ENCODE assay signal across 8 cellular contexts in the genomic region with DNA sequence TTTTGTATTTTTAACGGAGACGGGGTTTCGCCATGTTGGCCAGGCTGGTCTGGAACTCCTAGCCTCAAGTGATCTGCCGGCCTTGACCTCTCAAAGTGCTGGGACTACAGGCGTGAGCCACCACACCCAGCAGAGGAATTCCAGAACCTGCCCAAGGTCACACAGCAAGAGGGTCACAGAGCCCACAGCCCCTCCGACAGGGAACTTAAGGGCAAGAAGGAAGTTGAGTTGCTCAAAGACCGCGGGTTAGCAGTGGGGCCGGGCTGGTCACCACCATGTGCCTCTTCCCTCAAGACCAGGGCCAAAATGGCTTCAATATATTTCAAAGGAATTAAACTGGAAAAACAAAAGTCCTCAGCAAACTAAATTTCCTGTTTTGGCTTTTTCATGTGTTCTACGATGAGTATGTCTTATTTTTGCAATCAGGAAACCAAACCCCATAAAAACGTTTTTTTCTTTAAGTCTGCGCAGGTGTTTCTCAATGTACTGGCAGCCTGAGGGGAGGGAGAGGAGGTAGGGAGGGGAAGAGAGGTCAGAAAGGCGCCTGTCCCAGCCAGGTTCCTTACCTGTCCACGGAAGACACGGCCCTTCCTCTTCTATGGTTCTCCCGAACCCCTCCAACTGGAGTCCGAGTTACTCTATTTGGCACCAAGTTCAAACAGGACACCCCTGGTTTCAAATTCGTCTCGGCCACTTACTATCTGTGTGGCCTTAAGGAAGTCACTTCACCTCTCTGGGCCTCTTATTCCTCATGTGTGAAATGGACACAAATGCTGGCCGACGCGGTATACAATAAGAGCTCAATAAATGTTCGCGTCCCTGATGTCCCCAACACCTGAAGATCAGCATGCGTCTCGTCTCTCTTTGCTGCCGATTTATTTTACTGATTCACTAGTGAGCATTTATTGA. TPM values are rescaled to one million over a fixed set of nuclear protein-coding genes. Genes with fewer than 3 reads are reported as not detected.
A peak's percentile ranks its signal among the peaks of the same experiment; 100 is the strongest.
DNase-seq lines count a peak whose midpoint lies in the region; TF ChIP-seq lines count a peak whose summit lies in the region.

No MANE protein-coding gene starts in this region.

- H3K14ac ChIP-seq in H9 (ENCODE audit: insufficient read depth, low read length) = no peak overlapping the region

- H3K27ac Mint-ChIP-seq in CD4-positive, alpha-beta memory T cell = peak overlapping the region; percentile 84 to 96 (median 89)
- peak overlapping the region in 1 of 3 experiments; percentile 67; a peak in 1 of 7 replicates for H3K27ac Mint-ChIP-seq in H9
- H3K27ac Mint-ChIP-seq in mesothelial cell of epicardium = no peak overlapping the region

- TF ChIP-seq CTCF in H9 (conservative IDR thresholded peaks at IDR 0.05) (no peak), OCI-LY3 (IDR thresholded peaks at IDR 0.05; ENCODE audit: low read depth, low read length) (no peak), dorsolateral prefrontal cortex (IDR thresholded peaks at IDR 0.05 in 54 of 56, conservative IDR thresholded peaks at IDR 0.05 in 2 of 56; ENCODE audit: low read depth in 1 of 56, partially characterized antibody in 56 of 56) (no peak), mesothelial cell of epicardium (IDR thresholded peaks at IDR 0.05; ENCODE audit: unreplicated experiment) (no peak), uterus (IDR thresholded peaks at IDR 0.05) (no peak)

- no peak overlapping the region for H2AFZ ChIP-seq in H9 (ENCODE audit: low read length)
- peak overlapping the region; percentile 19 for H2AFZ ChIP-seq in OCI-LY3 (ENCODE audit: low read depth, low read length)

- POLR2A ChIA-PET in CD4-positive, alpha-beta memory T cell (lab: Charles Lee; ENCODE audit: partially characterized antibody) = interaction anchor here (0.6 to 2.0 kb wide), 6 partner anchors 9 to 356 kb away, joined by 3 to 10 read pairs (median 6); a partner anchor contains a TSS

- H3K4me3 Mint-ChIP-seq in CD4-positive, alpha-beta memory T cell = peak overlapping the region; percentile 92 to 99 (median 98)
- peak overlapping the region; percentile 79 to 95 for H3K4me3 Mint-ChIP-seq in H9
- H3K4me3 Mint-ChIP-seq in mesothelial cell of epicardium = peak overlapping the region; percentile 89

- peaks cover 11% of the 10 kb centered on the region for H3K36me3 ChIP-seq in CD4-positive, alpha-beta memory T cell (ENCODE audit: insufficient read depth, low read length)
- H3K36me3 ChIP-seq in OCI-LY3 (replicated peaks; ENCODE audit: low read depth, low read length) = no peaks in the 10 kb centered on the region
- H3K36me3 ChIP-seq in uterus = no peaks in the 10 kb centered on the region

- H2BK15ac ChIP-seq in H9 (ENCODE audit: low read depth, low read length) = no peak overlapping the region

- no peaks in the 10 kb centered on the region for H3K79me1 ChIP-seq in H9 (ENCODE audit: insufficient read depth, low read depth, low read length, poor library complexity, severe bottlenecking)

- no peak overlapping the region for H3T11ph ChIP-seq in H9 (ENCODE audit: low read length)

- H2BK12ac ChIP-seq in H9 (ENCODE audit: insufficient read length, low read depth, low read length) = no peak overlapping the region

- no peak overlapping the region for H4K91ac ChIP-seq in H9 (ENCODE audit: insufficient read length, low read depth, low read length)

- peak overlapping the region; percentile 88 for H3K4me2 ChIP-seq in H9 (ENCODE audit: insufficient read depth, insufficient read length, low read length)
- peak overlapping the region; percentile 73 for H3K4me2 ChIP-seq in OCI-LY3 (ENCODE audit: low read length)

- H3K27ac ChIP-seq in CD4-positive, alpha-beta memory T cell (ENCODE audit: low read depth, low read length) = peak overlapping the region; percentile 50
- H3K27ac ChIP-seq in H9 (ENCODE audit: insufficient read length, low read depth, low read length) (no peak overlapping the region), OCI-LY3 (ENCODE audit: low read length) (no peak overlapping the region), dorsolateral prefrontal cortex (peak overlapping the region in 33 of 59 donors; percentile 14 to 87 (median 61)), uterus (peak overlapping the region; percentile 58 to 74)

- no peak overlapping the region for H2BK20ac ChIP-seq in H9 (ENCODE audit: low read depth, low read length, poor library complexity, severe bottlenecking)

- H3K27me3 ChIP-seq in CD4-positive, alpha-beta memory T cell (ENCODE audit: insufficient read depth, low read length) = no peaks in the 10 kb centered on the region
- H3K27me3 ChIP-seq in H9 (ENCODE audit: insufficient read depth, low read length) = peaks cover 3% of the 10 kb centered on the region; the same call in 1 of the 2 replicates
- peaks cover 6% of the 10 kb centered on the region for H3K27me3 ChIP-seq in OCI-LY3 (ENCODE audit: low read depth, low read length)
- no peaks in the 10 kb centered on the region for H3K27me3 ChIP-seq in dorsolateral prefrontal cortex
- H3K27me3 ChIP-seq in uterus = no peaks in the 10 kb centered on the region

- no peak overlapping the region for H2BK5ac ChIP-seq in H9 (ENCODE audit: insufficient read length, low read length)

- H3K79me2 ChIP-seq in H9 (ENCODE audit: insufficient read depth, low read length) (no peaks in the 10 kb centered on the region), OCI-LY3 (ENCODE audit: low read length) (no peaks in the 10 kb centered on the region)

- no peaks in the 10 kb centered on the region for H4K20me1 ChIP-seq in H9 (ENCODE audit: control insufficient read depth, insufficient read depth, insufficient read length)
- H4K20me1 ChIP-seq in OCI-LY3 (ENCODE audit: insufficient read depth, low read length) = no peaks in the 10 kb centered on the region

- intact Hi-C loops in CD4-positive, alpha-beta memory T cell (cut with micrococcal nuclease) = no loop called here
- intact Hi-C loops in dorsolateral prefrontal cortex (cut with DNase I) (no loop called here), uterus (cut with DNase I; ENCODE audit: low total_unique reads) (no loop called here)

- no peak overlapping the region for H3K23ac ChIP-seq in H9 (ENCODE audit: insufficient read length, low read depth, low read length)

- peak overlapping the region; percentile 69 to 79 for H3K4me3 ChIP-seq in CD4-positive, alpha-beta memory T cell (ENCODE audit: low read length in 2 of 2)
- H3K4me3 ChIP-seq in OCI-LY3 (ENCODE audit: low read length) (peak overlapping the region; percentile 77), dorsolateral prefrontal cortex (peak overlapping the region; percentile 63 to 99 (median 85)), uterus (peak overlapping the region; percentile 71 to 82)

- H3K4me1 Mint-ChIP-seq in CD4-positive, alpha-beta memory T cell = peaks cover 24 to 60% (median 40%) of the 10 kb centered on the region in 4 donors
- peaks cover 17 to 25% of the 10 kb centered on the region in 2 experiments for H3K4me1 Mint-ChIP-seq in H9
- H3K4me1 Mint-ChIP-seq in mesothelial cell of epicardium = peaks cover 9% of the 10 kb centered on the region

- no CpG with 5 or more reads among the region's 27 CpGs for WGBS in H9 (ENCODE audit: extremely low coverage, insufficient read length, low lambda C conversion rate)

- H3K4ac ChIP-seq in H9 (ENCODE audit: low read depth, low read length) = no peak overlapping the region

- H3K27me3 Mint-ChIP-seq in CD4-positive, alpha-beta memory T cell = no peaks in the 10 kb centered on the region
- peaks cover 24% of the 10 kb centered on the region for H3K27me3 Mint-ChIP-seq in H9 (ENCODE audit: low read depth)
- H3K27me3 Mint-ChIP-seq in mesothelial cell of epicardium (ENCODE audit: low read depth) = peaks cover 4% of the 10 kb centered on the region

- H3K36me3 Mint-ChIP-seq in CD4-positive, alpha-beta memory T cell = peaks cover 21 to 42% of the 10 kb centered on the region in 2 donors
- H3K36me3 Mint-ChIP-seq in H9 (ENCODE audit: insufficient read depth in 1 of 3, low read depth in 3 of 3) = peaks cover 0 to 32% (median 21%) of the 10 kb centered on the region in 3 experiments; a peak in 4 of 7 replicates
- peaks cover 23% of the 10 kb centered on the region for H3K36me3 Mint-ChIP-seq in mesothelial cell of epicardium

- H3K9me3 ChIP-seq in CD4-positive, alpha-beta memory T cell (ENCODE audit: control insufficient read depth in 1 of 2, low read length in 2 of 2) = no peaks in the 10 kb centered on the region
- H3K9me3 ChIP-seq in H9 (ENCODE audit: control insufficient read depth, low read depth, low read length) = no peaks in the 10 kb centered on the region
- no peaks in the 10 kb centered on the region for H3K9me3 ChIP-seq in OCI-LY3 (ENCODE audit: insufficient read depth, low read length)
- no peaks in the 10 kb centered on the region for H3K9me3 ChIP-seq in uterus

- no peak overlapping the region for H4K5ac ChIP-seq in H9 (ENCODE audit: insufficient read length, low read depth, low read length)

- no peak for TF ChIP-seq POLR2A in uterus (IDR thresholded peaks at IDR 0.05)

- DNase-seq in CD4-positive, alpha-beta memory T cell = peak in 4 of 5 donors; percentile 31 to 41 (median 38)
- DNase-seq in H9 (no peak), dorsolateral prefrontal cortex (no peak), mesothelial cell of epicardium (ENCODE audit: low spot score in 2 of 2, unreplicated experiment in 2 of 2) (no peak), uterus (no peak), NCI-H1048 (lab: John Stamatoyannopoulos, UW) (no peak)
- no peak for DNase-seq in stimulated activated CD4-positive, alpha-beta T cell treated with anti-CD3 and anti-CD28 coated beads, Interleukin-1b, Interleukin-23, amount 100 ng/mL, for 48 hours

- H4K8ac ChIP-seq in H9 (replicated peaks; ENCODE audit: insufficient read length, low read depth, low read length) = no peak overlapping the region

- CTCF ChIA-PET in CD4-positive, alpha-beta memory T cell (lab: Charles Lee; ENCODE audit: partially characterized antibody) = no interaction called here

- peak overlapping the region; percentile 39 for H3K9ac ChIP-seq in H9 (ENCODE audit: extremely low read depth, insufficient read length, low read length)
- H3K9ac ChIP-seq in OCI-LY3 (ENCODE audit: low read length) = peak overlapping the region; percentile 54

- no peak overlapping the region for H3K56ac ChIP-seq in H9 (ENCODE audit: insufficient read length, low read depth, low read length)

- peaks cover 21% of the 10 kb centered on the region for H3K4me1 ChIP-seq in CD4-positive, alpha-beta memory T cell (ENCODE audit: insufficient read depth, low read length)
- H3K4me1 ChIP-seq in H9 (ENCODE audit: insufficient read depth, low read length) (no peaks in the 10 kb centered on the region), OCI-LY3 (ENCODE audit: low read length) (peaks cover 6% of the 10 kb centered on the region; the same call in 1 of the 2 replicates), uterus (no peaks in the 10 kb centered on the region)

- H2BK120ac ChIP-seq in H9 (ENCODE audit: low read depth, low read length, poor library complexity, severe bottlenecking) = no peak overlapping the region

- no peak overlapping the region for H3K18ac ChIP-seq in H9 (ENCODE audit: insufficient read length, low read depth, low read length)

- no peaks in the 10 kb centered on the region for H3K9me3 Mint-ChIP-seq in CD4-positive, alpha-beta memory T cell
- H3K9me3 Mint-ChIP-seq in H9 = no peaks in the 10 kb centered on the region
- H3K9me3 Mint-ChIP-seq in mesothelial cell of epicardium = no peaks in the 10 kb centered on the region

- H3K23me2 ChIP-seq in H9 (ENCODE audit: insufficient read length, low read depth, low read length, poor library complexity, severe bottlenecking) = peaks cover 8% of the 10 kb centered on the region

- H2AK5ac ChIP-seq in H9 (ENCODE audit: insufficient read length, low read length) = no peak overlapping the region

RNA-seq across cellular contexts. Expression of a gene that starts 0.8 kb away (rescaled TPM):
- 10 to 100 TPM; 91.2 to 93.5 TPM for total RNA-seq in CD4-positive, alpha-beta memory T cell
- 10 to 100 TPM; 33.9 to 51.7 TPM for polyA plus RNA-seq in CD4-positive, alpha-beta memory T cell
- total RNA-seq in H9 (2021) (10.4 and 10.6 TPM in 2 replicates), dorsolateral prefrontal cortex (10 to 100 TPM; 12.6 to 38.9 (median 22.6) TPM), mesothelial cell of epicardium (16.7 to 19.1 TPM (median 17.3 TPM) in 3 replicates), uterus (10 to 100 TPM; 14.2 to 47.1 (median 36.2) TPM)

RNA-seq across cellular contexts. Expression of a gene that starts 24.3 kb away (rescaled TPM):
- 10 to 100 TPM; 15.6 to 18.4 TPM for total RNA-seq in CD4-positive, alpha-beta memory T cell
- polyA plus RNA-seq in CD4-positive, alpha-beta memory T cell = 10 to 100 TPM in 1 of 2 donors, 1 to 10 TPM in 1; 2.2 to 10.7 TPM
- total RNA-seq in H9 (2021) (31.4 and 35.6 TPM in 2 replicates), dorsolateral prefrontal cortex (10 to 100 TPM; 37.6 to 72.7 (median 54.3) TPM), mesothelial cell of epicardium (37.8 to 39.3 TPM (median 38.7 TPM) in 3 replicates), uterus (10 to 100 TPM; 20.7 to 38.6 (median 29.8) TPM)

Comparison
In these comparisons a context has a peak if more than half of its experiments do, and no peak if none do; other contexts are left out.
1. DNase-seq: peak in CD4-positive, alpha-beta memory T cell (4 of 5); none in H9 (single experiment), dorsolateral prefrontal cortex (0 of 10), mesothelial cell of epicardium (0 of 2), uterus (0 of 2), NCI-H1048 (single experiment) and stimulated activated CD4-positive, alpha-beta T cell treated with anti-CD3 and anti-CD28 coated beads, Interleukin-1b, Interleukin-23, amount 100 ng/mL, for 48 hours (single experiment).
2. H3K27ac ChIP-seq: peak in CD4-positive, alpha-beta memory T cell (single experiment), dorsolateral prefrontal cortex (33 of 59) and uterus (2 of 2); none in H9 (single experiment) and OCI-LY3 (single experiment).
3. Peak in every context shown above with its lines, with median percentiles within 50 percentile points of each other: H3K4me3 ChIP-seq and H3K4me3 Mint-ChIP-seq.